Comparison of ENCODE assay signal across 29 cellular contexts in genomic region chr5:73958037-73958436, GRCh38.
"Had no signal": no experiment of that assay in that cellular context is flagged by ENCODE, and none has a peak within 500 bp of the region (broad histone marks: within the 10 kb centered on the region; RNA-seq: fewer than 3 reads in every experiment).

No MANE protein-coding gene starts in this region.

- H3K27me3 Mint-ChIP-seq: progenitor cell of endocrine pancreas had no signal

- H3K4me2 ChIP-seq: neural progenitor cell had no signal

- H3K9me3 ChIP-seq: colonic mucosa, gastroesophageal sphincter, left ventricle myocardium inferior, lower lobe of right lung, right lobe of liver, thoracic aorta, transverse colon, upper lobe of right lung, uterus had no signal

- H2AFZ ChIP-seq: parathyroid adenoma had no signal

- H3K79me2 ChIP-seq: parathyroid adenoma had no signal

- H3K36me3 Mint-ChIP-seq: memory B cell; natural killer cell treated with Interleukin-12 subunit alpha and Interleukin-12 subunit beta and Interleukin-15 and Interleukin-18, amount 100 ng/mL, for 72 hours; neural progenitor cell; stimulated activated naive B cell treated with anti-CD40 and anti-IgM and Interleukin-4, amounts not matched to agents 10 μg/mL and 1 μg/mL and 100 μg/mL, for 72 hours had no signal

- FAIRE-seq: islet of Langerhans, small intestine had no signal

- H3K4me3 ChIP-seq: colonic mucosa, gastroesophageal sphincter, heart right ventricle, left ventricle myocardium inferior, lower lobe of right lung, neural progenitor cell, right lobe of liver, thoracic aorta, transverse colon, upper lobe of right lung, uterus had no signal

- H3K27me3 ChIP-seq: colonic mucosa, gastroesophageal sphincter, neural progenitor cell, right lobe of liver, transverse colon, upper lobe of right lung, uterus had no signal

- H3K9me3 Mint-ChIP-seq: dendritic cell treated with granulocyte-macrophage colony-stimulating factor and Interleukin-4, amounts not matched to agents 40 ng/mL and 50 ng/mL, for 4 days; endodermal cell; memory B cell; natural killer cell treated with Interleukin-12 subunit alpha and Interleukin-12 subunit beta and Interleukin-15 and Interleukin-18, amount 100 ng/mL, for 72 hours; neural progenitor cell; stimulated activated naive B cell treated with anti-CD40 and anti-IgM and Interleukin-4, amounts not matched to agents 10 μg/mL and 1 μg/mL and 100 μg/mL, for 72 hours; stimulated activated naive CD8-positive, alpha-beta T cell treated with anti-CD3 and anti-CD28 coated beads, Interleukin-15, Interleukin-2, amounts not matched to agents 100 ng/mL and 50 ng/mL, for 24 hours had no signal

- H3K27ac Mint-ChIP-seq: dendritic cell treated with granulocyte-macrophage colony-stimulating factor and Interleukin-4, amounts not matched to agents 40 ng/mL and 50 ng/mL, for 4 days; endodermal cell; memory B cell; natural killer cell treated with Interleukin-12 subunit alpha and Interleukin-12 subunit beta and Interleukin-15 and Interleukin-18, amount 100 ng/mL, for 72 hours; neural progenitor cell; progenitor cell of endocrine pancreas; stimulated activated naive B cell treated with anti-CD40 and anti-IgM and Interleukin-4, amounts not matched to agents 10 μg/mL and 1 μg/mL and 100 μg/mL, for 72 hours; stimulated activated naive CD8-positive, alpha-beta T cell treated with anti-CD3 and anti-CD28 coated beads, Interleukin-15, Interleukin-2, amounts not matched to agents 100 ng/mL and 50 ng/mL, for 24 hours had no signal

- H3K4me3 Mint-ChIP-seq: dendritic cell treated with granulocyte-macrophage colony-stimulating factor and Interleukin-4, amounts not matched to agents 40 ng/mL and 50 ng/mL, for 4 days; endodermal cell; memory B cell; natural killer cell treated with Interleukin-12 subunit alpha and Interleukin-12 subunit beta and Interleukin-15 and Interleukin-18, amount 100 ng/mL, for 72 hours; neural progenitor cell; stimulated activated naive B cell treated with anti-CD40 and anti-IgM and Interleukin-4, amounts not matched to agents 10 μg/mL and 1 μg/mL and 100 μg/mL, for 72 hours; stimulated activated naive CD8-positive, alpha-beta T cell treated with anti-CD3 and anti-CD28 coated beads, Interleukin-15, Interleukin-2, amounts not matched to agents 100 ng/mL and 50 ng/mL, for 24 hours had no signal

- H3K9ac ChIP-seq: neural progenitor cell, parathyroid adenoma had no signal

- H3K27ac ChIP-seq: colonic mucosa, epithelial cell of prostate, gastroesophageal sphincter, heart right ventricle, left ventricle myocardium inferior, lower lobe of right lung, neural progenitor cell, parathyroid adenoma, right lobe of liver, thoracic aorta, transverse colon, upper lobe of right lung, uterus had no signal

- H3K4me1 ChIP-seq: colonic mucosa, gastroesophageal sphincter, heart right ventricle, left ventricle myocardium inferior, lower lobe of right lung, neural progenitor cell, parathyroid adenoma, right lobe of liver, transverse colon, upper lobe of right lung, uterus had no signal

- H3K4me1 Mint-ChIP-seq: neural progenitor cell had no signal

- DNase-seq: colonic mucosa; effector CD8-positive, alpha-beta T cell; endodermal cell; foreskin fibroblast; heart right ventricle; hippocampal formation; kidney glomerular epithelial cell; left colon; left ventricle myocardium inferior; lower lobe of right lung; right lobe of liver; small intestine; stimulated activated CD4-positive, alpha-beta T cell treated with anti-CD3 and anti-CD28 coated beads, Interleukin-15, amount 100 ng/mL, for 24 hours; stimulated activated CD4-positive, alpha-beta T cell treated with anti-CD3 and anti-CD28 coated beads, Interleukin-2, amount 100 ng/mL, for 48 hours; stimulated activated naive B cell treated with anti-CD40 and anti-IgM and Interleukin-4, amounts not matched to agents 10 μg/mL and 1 μg/mL and 100 μg/mL, for 72 hours; transverse colon; upper lobe of right lung; uterus had no signal

- H3K36me3 ChIP-seq: colonic mucosa, gastroesophageal sphincter, heart right ventricle, left ventricle myocardium inferior, lower lobe of right lung, neural progenitor cell, right lobe of liver, thoracic aorta, transverse colon, upper lobe of right lung, uterus had no signal
